In the genomic region with DNA sequence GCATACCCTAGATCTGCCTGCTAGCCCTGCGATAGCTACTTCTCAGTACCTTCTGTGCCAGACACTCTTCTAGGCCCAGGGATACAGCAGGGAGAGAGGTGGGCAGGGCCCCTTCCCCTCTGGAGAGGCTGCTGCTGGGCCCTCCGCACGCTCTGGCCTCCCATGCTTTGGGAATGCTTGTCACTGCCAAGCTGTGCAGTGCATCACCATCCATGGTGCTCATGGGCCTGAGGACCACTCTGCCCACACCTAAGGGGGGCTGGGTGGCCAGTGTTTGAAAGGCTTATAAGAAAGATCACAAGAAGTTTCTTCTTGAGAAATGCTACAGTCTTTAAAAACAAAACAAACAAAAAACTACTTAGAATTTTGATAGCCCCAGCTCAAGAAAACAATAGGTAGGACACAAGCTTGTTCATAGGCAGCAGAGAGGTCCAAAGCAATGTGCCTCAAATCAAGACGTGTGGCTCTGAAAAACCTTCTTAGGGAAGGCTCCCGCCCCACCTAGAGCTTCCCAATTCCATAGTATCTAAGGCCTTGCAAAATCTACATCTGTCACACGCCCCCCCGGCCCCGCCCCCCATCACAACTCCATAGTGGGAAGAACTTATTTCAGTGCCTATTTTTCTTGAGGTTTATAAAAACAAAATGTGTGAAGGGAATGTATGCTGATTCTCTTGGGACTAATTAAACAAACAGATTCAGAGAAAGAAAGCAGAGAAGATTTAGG, we compare ENCODE assay signal across 19 cellular contexts.
"Had no signal": no experiment of that assay in that cellular context is flagged by ENCODE, and none has a peak within 500 bp of the region (broad histone marks: within the 10 kb centered on the region; RNA-seq: fewer than 3 reads in every experiment).

No MANE protein-coding gene starts in this region.

- H3K4me3 ChIP-seq: K562 had no signal

- H3K27ac ChIP-seq: KMS-11 had no signal

- H3K9ac ChIP-seq: KMS-11, SK-N-SH had no signal

- H3K9me3 ChIP-seq: SK-N-SH had no signal

- DNase-seq: Kasumi-1, MM.1S, NCI-H1092 treated with DMSO at 0.1 percent for 48 hours, NCI-H1436, NCI-H187, NCI-H2029, NCI-H2081 treated with DMSO at 0.1 percent for 48 hours, NCI-H2171, NCI-H226, NCI-H510A, NCI-H524 treated with DMSO at 0.1 percent for 48 hours, NCI-H69, NCI-H774, RPMI8226, SHP77, SK-N-SH had no signal

- FAIRE-seq: K562, RCC 7860 had no signal

- H3K4me2 ChIP-seq: KMS-11, SK-N-SH had no signal
